1 cellular context compared by ENCODE assay signal in genomic region chr11:130168105-130168504, GRCh38.
TF ChIP-seq lines count a peak whose summit lies in the region.

No MANE protein-coding gene starts in this region.

TF ChIP-seq in IMR-90, 13 proteins besides CTCF, POLR2A, EP300 and RAD21 (continued from another document):
- no peak for TF ChIP-seq NFE2L2 (IDR thresholded peaks at IDR 0.05; ENCODE audit: low read depth, low read length)
- TF ChIP-seq CHD1 (IDR thresholded peaks at IDR 0.05; ENCODE audit: low read depth, low read length): no peak
- no peak for TF ChIP-seq USF2 (IDR thresholded peaks at IDR 0.05; ENCODE audit: low read depth, low read length)
- no peak for TF ChIP-seq RFX5 (IDR thresholded peaks at IDR 0.05; ENCODE audit: low read depth, low read length)
